Comparison of ENCODE assay signal across 8 cellular contexts in genomic region chr14:88824314-88825077, GRCh38. TPM values are rescaled to one million over a fixed set of nuclear protein-coding genes. Genes with fewer than 3 reads are reported as not detected.
DNase-seq lines count a peak whose midpoint lies in the region; ATAC-seq and TF ChIP-seq lines count a peak whose summit lies in the region.

TTC8 (plus strand) TSS chr14:88824651; CDS start chr14:88824708, 57 bp downstream.

- H3K27me3 ChIP-seq in Caco-2 (replicated peaks; ENCODE audit: control insufficient read depth, insufficient read depth, low read length) (no peaks in the 10 kb centered on the region), endocrine pancreas (ENCODE audit: control insufficient read depth, insufficient read depth, low read length) (no peaks in the 10 kb centered on the region), mesenchymal stem cell (ENCODE audit: control insufficient read depth in 1 of 2, insufficient read depth in 1 of 2, low read length in 2 of 2) (peaks cover 0 to under 1% of the 10 kb centered on the region in 2 experiments)

- H3K4me1 Mint-ChIP-seq in Caco-2 (ENCODE audit: low read depth, unreplicated experiment), result peaks cover 6% of the 10 kb centered on the region

- peak within 1 kb of the TSS; percentile 63 for H3K4me3 ChIP-seq in Caco-2 (ENCODE audit: low read depth, low read length)
- peak within 1 kb of the TSS; percentile 98 for H3K4me3 ChIP-seq in endocrine pancreas (ENCODE audit: control insufficient read depth, insufficient read depth, low read length)
- H3K4me3 ChIP-seq in mesenchymal stem cell (ENCODE audit: insufficient read depth in 1 of 2, low read depth in 1 of 2, low read length in 2 of 2), result peak within 1 kb of the TSS; percentile 66 to 83

- ATAC-seq in GM21381 (IDR thresholded peaks at IDR 0.05; ENCODE audit: unreplicated experiment), result peak; percentile 99

- peaks cover 5% of the 10 kb centered on the region for H3K27me3 Mint-ChIP-seq in Caco-2 (ENCODE audit: insufficient read depth, unreplicated experiment)

- H3K36me3 Mint-ChIP-seq in Caco-2 (ENCODE audit: insufficient read depth, unreplicated experiment), result no peaks in the 10 kb centered on the region

- H2BK5ac ChIP-seq in mesenchymal stem cell (ENCODE audit: low read depth, low read length, poor library complexity, severe bottlenecking), result peak within 1 kb of the TSS; percentile 93

- H3K4me2 ChIP-seq in mesenchymal stem cell (ENCODE audit: low read length, poor library complexity, severe bottlenecking), result peak within 1 kb of the TSS; percentile 80

- H3K79me1 ChIP-seq in mesenchymal stem cell (replicated peaks; ENCODE audit: low read length, poor library complexity, severe bottlenecking), result peaks cover 12% of the 10 kb centered on the region

- peak within 1 kb of the TSS; percentile 92 for H3K27ac ChIP-seq in mesenchymal stem cell (ENCODE audit: low read length, poor library complexity, severe bottlenecking)

- H3K4me1 ChIP-seq in Caco-2, result peaks cover 5% of the 10 kb centered on the region
- H3K4me1 ChIP-seq in endocrine pancreas (ENCODE audit: control insufficient read depth, insufficient read depth, low read length), result peaks cover 28% of the 10 kb centered on the region
- H3K4me1 ChIP-seq in mesenchymal stem cell (ENCODE audit: control insufficient read depth, insufficient read depth, low read depth, low read length), result no peaks in the 10 kb centered on the region

- H2AFZ ChIP-seq in mesenchymal stem cell (ENCODE audit: low read depth, low read length), result peak within 1 kb of the TSS; percentile 76

- no peak within 1 kb of the TSS for H2AK5ac ChIP-seq in mesenchymal stem cell (ENCODE audit: low read length, severe bottlenecking)

- no peak within 1 kb of the TSS for H3K23ac ChIP-seq in mesenchymal stem cell (ENCODE audit: low read length in 2 of 2)

- CTCF ChIA-PET in Caco-2 (lab: Charles Lee), result interaction anchor here (1.0 to 1.9 kb wide), 4 partner anchors 15 to 157 kb away, joined by 3 to 5 read pairs (median 4); partner anchors contain the start of gene EML5

- H3K36me3 ChIP-seq in Caco-2 (ENCODE audit: control insufficient read depth, insufficient read depth, low read length) (no peaks in the 10 kb centered on the region), endocrine pancreas (ENCODE audit: control insufficient read depth, insufficient read depth, low read length) (no peaks in the 10 kb centered on the region), mesenchymal stem cell (ENCODE audit: control insufficient read depth in 1 of 2, insufficient read depth in 2 of 2, low read depth in 1 of 2, low read length in 2 of 2) (no peaks in the 10 kb centered on the region)

- H3K4ac ChIP-seq in mesenchymal stem cell (ENCODE audit: low read depth in 1 of 2, low read length in 2 of 2), result peak within 1 kb of the TSS; percentile 42 to 91

- H2BK15ac ChIP-seq in mesenchymal stem cell (ENCODE audit: low read depth, poor library complexity, severe bottlenecking), result no peak within 1 kb of the TSS

- WGBS in mesenchymal stem cell, result under 1% methylated on average over 40 of the region's 50 CpGs

- H3K9me3 ChIP-seq in Caco-2, result no peaks in the 10 kb centered on the region
- no peaks in the 10 kb centered on the region for H3K9me3 ChIP-seq in endocrine pancreas (ENCODE audit: control insufficient read depth, low read length)
- no peaks in the 10 kb centered on the region for H3K9me3 ChIP-seq in mesenchymal stem cell (ENCODE audit: control insufficient read depth, low read length)

- peak in 1 of 2 experiments; percentile 4 for TF ChIP-seq CTCF in Caco-2 (IDR thresholded peaks at IDR 0.05; ENCODE audit: insufficient read depth in 1 of 2, low read depth in 1 of 2, low read length in 1 of 2, severe bottlenecking in 1 of 2, unreplicated experiment in 1 of 2)

- DNase-seq in Caco-2 (peak; percentile 86 to 88), HUDEP-2 (lab: John Stamatoyannopoulos, UW; ENCODE audit: unreplicated experiment in 76 of 76) (peak in 75 of 76 experiments; percentile 18 to 94 (median 79)), NOMO-1 treated with dmso at 0.1 percent for 144 hours (lab: John Stamatoyannopoulos, UW; ENCODE audit: unreplicated experiment) (peak; percentile 88), mesenchymal stem cell (peak; percentile 93)
- peak; percentile 61 for DNase-seq in activated CD8-positive, alpha-beta memory T cell treated with anti-CD3 and anti-CD28 coated beads, Interleukin-2, amount 50 U/mL, for 1 hour (ENCODE audit: extremely low read depth)
- peak; percentile 64 for DNase-seq in stimulated activated CD8-positive, alpha-beta memory T cell treated with anti-CD3 and anti-CD28 coated beads, Interleukin-12 subunit alpha, Interleukin-12 subunit beta, amount 100 ng/mL, for 24 hours (ENCODE audit: extremely low read depth)

- intact Hi-C loops in Caco-2 (cut with micrococcal nuclease; ENCODE audit: unreplicated experiment), result loop anchor here (2.0 kb wide), 1 partner anchor 32 kb away; the partner anchor contains the start of gene EML5

- POLR2A ChIA-PET in Caco-2 (lab: Charles Lee), result interaction anchor here (0.5 to 0.7 kb wide), 3 partner anchors 10 to 207 kb away, joined by 3 read pairs; partner anchors contain the start of gene EML5

- no peaks in the 10 kb centered on the region for H3K9me3 Mint-ChIP-seq in Caco-2 (ENCODE audit: unreplicated experiment)

- BruUV-seq in Caco-2 (replicated peaks; lab: Mats Ljungman, UMichigan), result no TSS peak

- H3K9ac ChIP-seq in endocrine pancreas (ENCODE audit: control insufficient read depth, insufficient read depth, low read length) (peak within 1 kb of the TSS; percentile 86), mesenchymal stem cell (ENCODE audit: low read length) (peak within 1 kb of the TSS; percentile 96)

- H2BK120ac ChIP-seq in mesenchymal stem cell (ENCODE audit: low read depth, low read length), result peak within 1 kb of the TSS; percentile 91

- H3K14ac ChIP-seq in mesenchymal stem cell (ENCODE audit: low read length in 2 of 2), result peak within 1 kb of the TSS; percentile 43 to 80

- H2BK12ac ChIP-seq in mesenchymal stem cell (ENCODE audit: low read length in 2 of 2), result peak within 1 kb of the TSS in 1 of 2 experiments; percentile 47

- peak within 1 kb of the TSS; percentile 88 to 90 for H3K18ac ChIP-seq in mesenchymal stem cell (ENCODE audit: low read depth in 1 of 2, low read length in 2 of 2)

- peak within 1 kb of the TSS; percentile 99 for H4K8ac ChIP-seq in mesenchymal stem cell (ENCODE audit: low read length)

- peak within 1 kb of the TSS; percentile 98 for H3K27ac Mint-ChIP-seq in Caco-2 (ENCODE audit: unreplicated experiment)

- peak within 1 kb of the TSS; percentile 80 for H3K4me3 Mint-ChIP-seq in Caco-2 (ENCODE audit: unreplicated experiment)

- H4K91ac ChIP-seq in mesenchymal stem cell (ENCODE audit: low read length), result peak within 1 kb of the TSS; percentile 92

RNA-seq across cellular contexts. Expression of gene TTC8, which starts in this region (rescaled TPM):
- total RNA-seq in Caco-2 (2022), result 9.6 and 13.6 TPM in 2 replicates
- polyA plus RNA-seq in mesenchymal stem cell (2013, experiment 1 of 2), result 27.9 TPM
- 29.4 TPM for polyA plus RNA-seq in mesenchymal stem cell (2013, experiment 2 of 2)

Comparison
In these comparisons a context has a peak if more than half of its experiments do, and no peak if none do; other contexts are left out.
1. Peak in every context shown above with its lines: DNase-seq, ATAC-seq, H3K4me3 ChIP-seq and H3K27ac ChIP-seq.